Comparison of ENCODE assay signal across 8 cellular contexts in genomic region chr2:105545731-105546622, GRCh38.
DNase-seq lines count a peak whose midpoint lies in the region; ATAC-seq lines count a peak whose summit lies in the region.

No MANE protein-coding gene starts in this region.

- H3K4me3 Mint-ChIP-seq in activated CD4-positive, alpha-beta memory T cell treated with anti-CD3 and anti-CD28 coated beads, Interleukin-2, amount 10 ng/mL, durations not matched to agents 7 days and 5 days, result no peak overlapping the region

- ATAC-seq in HG03103 (IDR thresholded peaks at IDR 0.05; ENCODE audit: low read depth, unreplicated experiment), result peak; percentile 63
- no peak for ATAC-seq in GM21717 (IDR thresholded peaks at IDR 0.05; ENCODE audit: unreplicated experiment)

- H3K27me3 Mint-ChIP-seq in activated CD4-positive, alpha-beta memory T cell treated with anti-CD3 and anti-CD28 coated beads, Interleukin-2, amount 10 ng/mL, durations not matched to agents 7 days and 5 days, result peaks cover 12% of the 10 kb centered on the region

- H3K9me3 Mint-ChIP-seq in activated CD4-positive, alpha-beta memory T cell treated with anti-CD3 and anti-CD28 coated beads, Interleukin-2, amount 10 ng/mL, durations not matched to agents 7 days and 5 days, result no peaks in the 10 kb centered on the region

- no peaks in the 10 kb centered on the region for H3K36me3 Mint-ChIP-seq in activated CD4-positive, alpha-beta memory T cell treated with anti-CD3 and anti-CD28 coated beads, Interleukin-2, amount 10 ng/mL, durations not matched to agents 7 days and 5 days (ENCODE audit: low read depth)

- H3K9me3 ChIP-seq in effector memory CD4-positive, alpha-beta T cell (ENCODE audit: control insufficient read depth, low read length), result no peaks in the 10 kb centered on the region

- no peak overlapping the region for H3K4me3 ChIP-seq in effector memory CD4-positive, alpha-beta T cell (ENCODE audit: insufficient read depth, low read depth, low read length, poor library complexity, severe bottlenecking)

- H3K27ac ChIP-seq in effector memory CD4-positive, alpha-beta T cell (ENCODE audit: insufficient read depth, low read length, poor library complexity, severe bottlenecking), result no peak overlapping the region

- POLR2A ChIA-PET in activated CD4-positive, alpha-beta memory T cell treated with anti-CD3 and anti-CD28 coated beads, Interleukin-2, amount 10 ng/mL, durations not matched to agents 7 days and 5 days (lab: Charles Lee), result no interaction called here

- DNase-seq in EL, result peak; percentile 63
- DNase-seq in NCI-H748 (lab: John Stamatoyannopoulos, UW; ENCODE audit: unreplicated experiment), result peak; percentile 39
- DNase-seq in activated CD4-positive, alpha-beta memory T cell treated with anti-CD3 and anti-CD28 coated beads, Interleukin-2, amount 10 ng/mL, durations not matched to agents 7 days and 5 days, result peak; percentile 70
- DNase-seq in effector memory CD4-positive, alpha-beta T cell, result peak; percentile 23 to 50 (median 23)
- DNase-seq in middle frontal gyrus (ENCODE audit: extremely low spot score, low spot score), result peak; percentile 23
- peak; percentile 9 to 31 for DNase-seq in stimulated activated CD8-positive, alpha-beta memory T cell treated with anti-CD3 and anti-CD28 coated beads, Interleukin-7, amount 100 ng/mL, for 48 hours (ENCODE audit: extremely low read depth in 1 of 2, low read depth in 1 of 2)

- no peaks in the 10 kb centered on the region for H3K36me3 ChIP-seq in effector memory CD4-positive, alpha-beta T cell (ENCODE audit: control insufficient read depth, insufficient read depth, low read length)

- CTCF ChIA-PET in activated CD4-positive, alpha-beta memory T cell treated with anti-CD3 and anti-CD28 coated beads, Interleukin-2, amount 10 ng/mL, durations not matched to agents 7 days and 5 days (lab: Charles Lee), result interaction anchor here (1.1 to 2.4 kb wide), 5 partner anchors 12 to 180 kb away, joined by 3 to 5 read pairs (median 4); no protein-coding TSS in a partner anchor

- peaks cover 15% of the 10 kb centered on the region for H3K4me1 Mint-ChIP-seq in activated CD4-positive, alpha-beta memory T cell treated with anti-CD3 and anti-CD28 coated beads, Interleukin-2, amount 10 ng/mL, durations not matched to agents 7 days and 5 days

- peaks cover 4% of the 10 kb centered on the region for H3K4me1 ChIP-seq in effector memory CD4-positive, alpha-beta T cell (ENCODE audit: control insufficient read depth, insufficient read depth, low read length, poor library complexity, severe bottlenecking)

- no peaks in the 10 kb centered on the region for H3K27me3 ChIP-seq in effector memory CD4-positive, alpha-beta T cell (replicated peaks; ENCODE audit: control insufficient read depth, insufficient read depth, low read length, poor library complexity, severe bottlenecking)

- H3K27ac Mint-ChIP-seq in activated CD4-positive, alpha-beta memory T cell treated with anti-CD3 and anti-CD28 coated beads, Interleukin-2, amount 10 ng/mL, durations not matched to agents 7 days and 5 days, result no peak overlapping the region

Comparison
In these comparisons a context has a peak if more than half of its experiments do, and no peak if none do; other contexts are left out.
1. DNase-seq: peak in every context shown above with its lines; median percentile 70 in activated CD4-positive, alpha-beta memory T cell treated with anti-CD3 and anti-CD28 coated beads, Interleukin-2, amount 10 ng/mL, durations not matched to agents 7 days and 5 days; 63 in EL; 39 in NCI-H748; 23 in effector memory CD4-positive, alpha-beta T cell; 23 in middle frontal gyrus; 20 in stimulated activated CD8-positive, alpha-beta memory T cell treated with anti-CD3 and anti-CD28 coated beads, Interleukin-7, amount 100 ng/mL, for 48 hours.